8 cellular contexts compared by ENCODE assay signal in the genomic region with DNA sequence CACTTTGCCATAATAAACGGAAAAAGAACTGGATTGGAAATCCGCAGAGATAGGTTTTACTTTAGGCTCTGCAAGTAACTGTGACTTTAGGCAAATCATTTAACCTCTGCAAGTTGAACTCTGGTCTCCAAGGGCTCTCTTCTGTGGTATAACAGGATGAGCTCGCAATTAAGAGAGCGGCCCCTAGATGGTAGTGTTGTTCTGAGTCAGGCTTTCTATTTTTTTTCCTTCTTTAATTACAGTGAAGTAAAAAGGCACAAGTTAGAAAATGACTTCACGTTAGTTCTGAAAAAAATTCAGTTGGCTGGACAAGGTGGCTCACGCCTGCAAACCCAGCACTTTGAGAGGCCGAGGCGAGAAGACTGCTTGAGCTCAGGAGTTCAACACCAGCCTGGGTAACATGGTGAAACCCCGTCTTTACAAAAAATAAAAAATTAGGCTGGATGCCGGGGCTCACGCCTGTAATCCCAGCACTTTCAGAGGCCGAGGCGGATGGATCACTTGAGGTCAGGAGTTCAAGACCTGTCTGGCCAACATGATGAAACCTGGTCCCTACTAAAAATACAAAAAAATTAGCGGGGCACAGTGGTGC. TPM values are rescaled to one million over a fixed set of nuclear protein-coding genes. Genes with fewer than 3 reads are reported as not detected.
DNase-seq lines count a peak whose midpoint lies in the region; ATAC-seq, FAIRE-seq and TF ChIP-seq lines count a peak whose summit lies in the region.

No MANE protein-coding gene starts in this region.

- WGBS in testis, 2 donors = 39 to 46% methylated on average over 13 to 14 of the region's 14 CpGs

- peak; percentile 90 for ATAC-seq in GM19025 (IDR thresholded peaks at IDR 0.05; ENCODE audit: low read depth, unreplicated experiment)
- ATAC-seq in HG03097 (IDR thresholded peaks at IDR 0.05; ENCODE audit: low FRiP score, unreplicated experiment) = peak; percentile 63
- ATAC-seq in activated B cell treated with CpG ODN at 0.5 μM for 24 hours (ENCODE audit: low read depth) = peak; percentile 95

- CTCF ChIA-PET in activated B cell treated with CpG ODN at 0.5 μM for 24 hours (lab: Charles Lee) = interaction anchor here (0.7 to 1.2 kb wide), 7 partner anchors 10 to 1968 kb away, joined by 3 read pairs; no protein-coding TSS in a partner anchor

- FAIRE-seq in endometrium (lab: Jason Lieb, UNC) = peak; percentile 89

- H3K4me1 Mint-ChIP-seq in activated B cell treated with CpG ODN at 0.5 μM for 24 hours (peaks cover 4% of the 10 kb centered on the region), mesothelial cell of epicardium (peaks cover 2% of the 10 kb centered on the region)

- no peak overlapping the region for H3K4me3 Mint-ChIP-seq in activated B cell treated with CpG ODN at 0.5 μM for 24 hours
- no peak overlapping the region for H3K4me3 Mint-ChIP-seq in mesothelial cell of epicardium

- no peaks in the 10 kb centered on the region for H3K4me1 ChIP-seq in testis

- no peak overlapping the region for H3K4me3 ChIP-seq in testis

- H3K9me3 Mint-ChIP-seq in activated B cell treated with CpG ODN at 0.5 μM for 24 hours = no peaks in the 10 kb centered on the region
- H3K9me3 Mint-ChIP-seq in mesothelial cell of epicardium = peaks cover 3% of the 10 kb centered on the region

- H3K27ac Mint-ChIP-seq in activated B cell treated with CpG ODN at 0.5 μM for 24 hours (no peak overlapping the region), mesothelial cell of epicardium (peak overlapping the region; percentile 28)

- H3K27me3 ChIP-seq in testis = no peaks in the 10 kb centered on the region

- POLR2A ChIA-PET in activated B cell treated with CpG ODN at 0.5 μM for 24 hours (lab: Charles Lee) = interaction anchor here (1.0 to 2.1 kb wide), 2 partner anchors 9 to 13 kb away, joined by 4 to 10 read pairs; no protein-coding TSS in a partner anchor

- no peaks in the 10 kb centered on the region for H3K27me3 Mint-ChIP-seq in activated B cell treated with CpG ODN at 0.5 μM for 24 hours
- no peaks in the 10 kb centered on the region for H3K27me3 Mint-ChIP-seq in mesothelial cell of epicardium (ENCODE audit: low read depth)

- no peak overlapping the region for H3K27ac ChIP-seq in testis

- no peaks in the 10 kb centered on the region for H3K36me3 ChIP-seq in testis (ENCODE audit: low read depth, missing control alignments)

- intact Hi-C loops in activated B cell treated with CpG ODN at 0.5 μM for 24 hours (cut with micrococcal nuclease) (loop anchor here (1.0 to 5.0 kb wide), 3 partner anchors 245 to 644 kb away; partner anchors contain the start of gene GATB), testis (cut with DNase I; ENCODE audit: low total_unique reads) (loop anchor here (10.0 kb wide), 1 partner anchor 237 kb away; no protein-coding TSS in a partner anchor)

- no peaks in the 10 kb centered on the region for H3K9me3 ChIP-seq in testis

- TF ChIP-seq POLR2A in testis (IDR thresholded peaks at IDR 0.05) = no peak

- DNase-seq in COLO668 (lab: John Stamatoyannopoulos, UW; ENCODE audit: unreplicated experiment) (peak; percentile 51), NCI-H2171 (lab: John Stamatoyannopoulos, UW) (peak; percentile 9), activated B cell treated with CpG ODN at 0.5 μM for 24 hours (no peak), mesothelial cell of epicardium (ENCODE audit: low spot score in 2 of 2, unreplicated experiment in 2 of 2) (peak; percentile 31 to 71), testis (peak; percentile 84)

- peaks cover 9% of the 10 kb centered on the region for H3K36me3 Mint-ChIP-seq in activated B cell treated with CpG ODN at 0.5 μM for 24 hours (ENCODE audit: low read depth)
- H3K36me3 Mint-ChIP-seq in mesothelial cell of epicardium = peaks cover 15% of the 10 kb centered on the region

- TF ChIP-seq CTCF in activated B cell treated with CpG ODN at 0.5 μM for 24 hours (IDR thresholded peaks at IDR 0.05) = no peak
- TF ChIP-seq CTCF in mesothelial cell of epicardium (IDR thresholded peaks at IDR 0.05; ENCODE audit: unreplicated experiment) = peak; percentile 58
- peak; percentile 62 to 71 (median 65) for TF ChIP-seq CTCF in testis (IDR thresholded peaks at IDR 0.05)

RNA-seq across cellular contexts. Expression of gene RPS3A, which starts 18.0 kb away (rescaled TPM):
- total RNA-seq in activated B cell treated with CpG ODN at 0.5 μM for 24 hours (3,089 and 3,656 TPM in 2 replicates), mesothelial cell of epicardium (2,201 to 2,319 TPM (median 2,287 TPM) in 3 replicates), testis (1,000 to 10,000 TPM in 1 of 2 donors, 100 to 1,000 TPM in 1; 896 to 1,385 TPM)
- polyA plus RNA-seq in testis (ENCODE audit: insufficient read depth, low read depth, low replicate concordance) = 1,182 TPM
